ENCODE assay signal across 1 cellular context in the genomic region with DNA sequence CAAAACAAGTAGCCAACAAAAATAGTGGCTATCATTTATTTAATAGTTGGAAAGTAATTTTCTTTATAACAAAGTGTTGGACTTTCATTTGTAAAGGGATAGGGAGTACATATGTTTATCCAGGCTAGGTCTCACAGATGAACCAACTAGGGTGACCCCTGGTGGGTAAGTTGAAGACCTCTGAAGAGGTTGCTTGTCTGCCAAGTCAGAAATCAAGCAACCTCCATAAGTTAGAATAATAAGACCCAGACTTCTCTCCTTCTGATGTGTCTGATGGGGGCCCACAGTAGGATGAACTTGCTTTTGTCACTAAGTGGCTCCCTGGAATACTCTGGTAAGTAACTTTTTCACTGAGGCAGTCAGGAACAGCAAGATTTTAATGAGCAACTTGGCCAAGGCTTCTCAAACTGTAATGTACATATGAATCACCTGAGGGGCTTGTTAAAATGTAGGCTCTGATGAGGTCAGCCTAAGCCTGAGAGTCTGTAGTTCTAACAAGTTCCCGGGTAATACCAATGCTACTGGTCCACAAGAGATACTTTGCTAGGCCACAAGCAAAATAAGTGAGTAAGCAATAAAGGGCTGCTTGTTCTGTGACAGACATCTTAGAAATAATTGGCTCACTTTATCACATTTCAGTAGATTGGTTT.
TF ChIP-seq lines count a peak whose summit lies in the region.

No MANE protein-coding gene starts in this region.

TF ChIP-seq in IMR-90, 13 proteins besides CTCF, POLR2A, EP300 and RAD21:
- TF ChIP-seq SMC3 (IDR thresholded peaks at IDR 0.05; ENCODE audit: low read depth, low read length): no peak
- TF ChIP-seq NFE2L2 (IDR thresholded peaks at IDR 0.05; ENCODE audit: low read depth, low read length): no peak
- TF ChIP-seq RFX5 (IDR thresholded peaks at IDR 0.05; ENCODE audit: low read depth, low read length): no peak
- TF ChIP-seq MAZ (IDR thresholded peaks at IDR 0.05; ENCODE audit: borderline replicate concordance, low read depth, low read length): no peak
- TF ChIP-seq, protein P1, sequence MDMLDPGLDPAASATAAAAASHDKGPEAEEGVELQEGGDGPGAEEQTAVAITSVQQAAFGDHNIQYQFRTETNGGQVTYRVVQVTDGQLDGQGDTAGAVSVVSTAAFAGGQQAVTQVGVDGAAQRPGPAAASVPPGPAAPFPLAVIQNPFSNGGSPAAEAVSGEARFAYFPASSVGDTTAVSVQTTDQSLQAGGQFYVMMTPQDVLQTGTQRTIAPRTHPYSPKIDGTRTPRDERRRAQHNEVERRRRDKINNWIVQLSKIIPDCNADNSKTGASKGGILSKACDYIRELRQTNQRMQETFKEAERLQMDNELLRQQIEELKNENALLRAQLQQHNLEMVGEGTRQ (IDR thresholded peaks at IDR 0.05; ENCODE audit: low read depth, low read length): no peak
- no peak for TF ChIP-seq CHD1 (IDR thresholded peaks at IDR 0.05; ENCODE audit: low read depth, low read length)
